Comparison of ENCODE assay signal across 12 cellular contexts in genomic region chr1:202579806-202580205, GRCh38.
DNase-seq lines count a peak whose midpoint lies in the region; ATAC-seq and TF ChIP-seq lines count a peak whose summit lies in the region.
"Had no signal": no experiment of that assay in that cellular context is flagged by ENCODE, and none has a peak within 500 bp of the region (broad histone marks: within the 10 kb centered on the region; RNA-seq: fewer than 3 reads in every experiment).

No MANE protein-coding gene starts in this region.

- H3K4me1 ChIP-seq in fibroblast of lung (ENCODE audit: control insufficient read depth, extremely low read depth, insufficient read depth, low read length): peaks cover 47% of the 10 kb centered on the region
- H3K4me1 ChIP-seq in psoas muscle: peaks cover 52% of the 10 kb centered on the region

- H3K9me3 ChIP-seq in fibroblast of lung (ENCODE audit: control insufficient read depth, insufficient read depth, low read depth, low read length) (no peaks in the 10 kb centered on the region), psoas muscle (no peaks in the 10 kb centered on the region)

- H3K4me3 ChIP-seq in fibroblast of lung (replicated peaks in 1 of 4; ENCODE audit: control extremely low read depth in 1 of 4, insufficient read depth in 1 of 4, low read depth in 3 of 4, low read length in 4 of 4): no peak overlapping the region
- H3K4me3 ChIP-seq in psoas muscle: no peak overlapping the region
- H3K4me3 ChIP-seq: skin epidermis had no signal

- 22 to 38% (median 24%) methylated on average over 2 of the region's 2 CpGs for WGBS in psoas muscle, 3 donors

- H3K27ac ChIP-seq in fibroblast of lung (ENCODE audit: insufficient read depth, low read length): peak overlapping the region; percentile 84
- peak overlapping the region; percentile 60 for H3K27ac ChIP-seq in psoas muscle

- no peak overlapping the region for H2AFZ ChIP-seq in fibroblast of lung (ENCODE audit: low read length)

- H3K79me2 ChIP-seq in fibroblast of lung (ENCODE audit: control insufficient read depth, insufficient read depth, low read length): no peaks in the 10 kb centered on the region

- ATAC-seq in psoas muscle (no peak), GM21390 (IDR thresholded peaks at IDR 0.05; ENCODE audit: unreplicated experiment) (no peak)
- ATAC-seq: CD8-positive, alpha-beta T cell had no signal

- no peaks in the 10 kb centered on the region for H4K20me1 ChIP-seq in fibroblast of lung (ENCODE audit: control insufficient read depth, extremely low read depth, insufficient read depth, low read length)

- H3K27me3 ChIP-seq in fibroblast of lung (ENCODE audit: control insufficient read depth, insufficient read depth, low read length) (no peaks in the 10 kb centered on the region), psoas muscle (ENCODE audit: insufficient read depth in 3 of 3, low read length in 2 of 3) (no peaks in the 10 kb centered on the region)

- intact Hi-C loops in psoas muscle (cut with DNase I): loop anchor here in 1 of 2 donors (5.0 to 10.0 kb wide), 3 partner anchors 45 to 235 kb away; partner anchors contain the start of genes PPP1R12B and UBE2T

- DNase-seq in AG08396 (ENCODE audit: low spot score) (peak; percentile 67), NCI-H226 (peak; percentile 79), fibroblast of lung (ENCODE audit: low read depth in 2 of 2) (peak; percentile 96 to 97), psoas muscle (no peak), NCI-H1092 (lab: John Stamatoyannopoulos, UW) (no peak), NCI-H1105 treated with DMSO at 0.1 percent for 48 hours (lab: John Stamatoyannopoulos, UW) (no peak)
- no peak for DNase-seq in activated effector memory CD4-positive, alpha-beta T cell treated with anti-CD3 and anti-CD28 coated beads, Interleukin-2, amount 50 U/mL, for 16 hours
- DNase-seq: activated CD4-positive, alpha-beta T cell treated with anti-CD3 and anti-CD28 coated beads, Interleukin-2, amount 50 U/mL, for 48 hours; CD8-positive, alpha-beta T cell; NCI-H2171 had no signal

- H3K9ac ChIP-seq in fibroblast of lung (ENCODE audit: insufficient read depth, low read length): no peak overlapping the region

- H3K36me3 ChIP-seq in fibroblast of lung (ENCODE audit: control insufficient read depth, insufficient read depth, low read length) (no peaks in the 10 kb centered on the region), psoas muscle (ENCODE audit: insufficient read depth in 1 of 2, low read depth in 1 of 2) (peaks cover 9 to 62% of the 10 kb centered on the region in 2 donors)

- TF ChIP-seq CTCF in fibroblast of lung (conservative IDR thresholded peaks at IDR 0.05 in 1 of 2, IDR thresholded peaks at IDR 0.05 in 1 of 2; ENCODE audit: low read depth in 1 of 2, low read length in 2 of 2) (no peak), psoas muscle (IDR thresholded peaks at IDR 0.05) (no peak)

- H3K4me2 ChIP-seq in fibroblast of lung (ENCODE audit: extremely low read depth, insufficient read depth, low read length): peak overlapping the region; percentile 63

Comparison
In these comparisons a context has a peak if more than half of its experiments do, and no peak if none do; other contexts are left out.
1. DNase-seq: peak in AG08396 (single experiment), NCI-H226 (single experiment) and fibroblast of lung (2 of 2); none in psoas muscle (0 of 2), NCI-H1092 (single experiment), NCI-H1105 treated with DMSO at 0.1 percent for 48 hours (single experiment) and activated effector memory CD4-positive, alpha-beta T cell treated with anti-CD3 and anti-CD28 coated beads, Interleukin-2, amount 50 U/mL, for 16 hours (single experiment).